ENCODE assay signal across 12 cellular contexts in genomic region chr2:26854283-26854827, GRCh38. TPM values are rescaled to one million over a fixed set of nuclear protein-coding genes. Genes with fewer than 3 reads are reported as not detected.
DNase-seq lines count a peak whose midpoint lies in the region; ATAC-seq and TF ChIP-seq lines count a peak whose summit lies in the region.
"Had no signal": no experiment of that assay in that cellular context is flagged by ENCODE, and none has a peak within 500 bp of the region (broad histone marks: within the 10 kb centered on the region; RNA-seq: fewer than 3 reads in every experiment).

No MANE protein-coding gene starts in this region.

- no peaks in the 10 kb centered on the region for H3K79me2 ChIP-seq in PC-3 (ENCODE audit: low read length)

- POLR2A ChIA-PET in naive thymus-derived CD8-positive, alpha-beta T cell (lab: Charles Lee), result no interaction called here
- POLR2A ChIA-PET in PC-3 (lab: Charles Lee; ENCODE audit: unreplicated experiment), result no interaction called here

- no TSS peak for BruUV-seq in PC-3 (replicated peaks; lab: Mats Ljungman, UMichigan)

- intact Hi-C loops in PC-3 (cut with micrococcal nuclease), result no loop called here

- no peaks in the 10 kb centered on the region for H3K36me3 Mint-ChIP-seq in naive thymus-derived CD8-positive, alpha-beta T cell
- H3K36me3 Mint-ChIP-seq in endothelial cell (ENCODE audit: low read depth, unreplicated experiment), result no peaks in the 10 kb centered on the region
- no peaks in the 10 kb centered on the region for H3K36me3 Mint-ChIP-seq in activated naive CD8-positive, alpha-beta T cell treated with anti-CD3 and anti-CD28 coated beads for 36 hours
- H3K36me3 Mint-ChIP-seq: CD4-positive, CD25-positive, alpha-beta regulatory T cell had no signal

- no peak for DNase-seq in stimulated activated naive CD8-positive, alpha-beta T cell treated with anti-CD3 and anti-CD28 coated beads, Interleukin-15, amount 100 ng/mL, for 72 hours
- no peak for DNase-seq in stimulated activated naive CD8-positive, alpha-beta T cell treated with anti-CD3 and anti-CD28 coated beads, Interleukin-15, Interleukin-2, amounts not matched to agents 100 U/mL and 50 U/mL, for 24 hours
- peak; percentile 39 for DNase-seq in cerebellum (ENCODE audit: low spot score)
- peak in 1 of 10 donors; percentile 20 for DNase-seq in naive thymus-derived CD8-positive, alpha-beta T cell
- no peak for DNase-seq in endothelial cell (ENCODE audit: low spot score)
- no peak for DNase-seq in activated naive CD8-positive, alpha-beta T cell treated with anti-CD3 and anti-CD28 coated beads for 36 hours
- no peak for DNase-seq in PC-3
- DNase-seq: CD4-positive, CD25-positive, alpha-beta regulatory T cell; DMS79; H7 had no signal

- H3K9me3 ChIP-seq in PC-3 (ENCODE audit: low read length), result no peaks in the 10 kb centered on the region
- H3K9me3 ChIP-seq: BLaER1 treated with 17β-estradiol and CSF1 and Interleukin-3, amounts not matched to agents 10 nM and 100 nM had no signal

- H3K27me3 Mint-ChIP-seq in stimulated activated naive CD8-positive, alpha-beta T cell treated with anti-CD3 and anti-CD28 coated beads, Interleukin-15, amount 100 ng/mL, for 72 hours, result peaks cover 58% of the 10 kb centered on the region
- H3K27me3 Mint-ChIP-seq in naive thymus-derived CD8-positive, alpha-beta T cell, result peaks cover 19 to 43% (median 32%) of the 10 kb centered on the region in 5 donors
- H3K27me3 Mint-ChIP-seq in endothelial cell (ENCODE audit: unreplicated experiment), result peaks cover 1% of the 10 kb centered on the region
- H3K27me3 Mint-ChIP-seq in activated naive CD8-positive, alpha-beta T cell treated with anti-CD3 and anti-CD28 coated beads for 36 hours, result peaks cover 32% of the 10 kb centered on the region

- peak; percentile 23 for ATAC-seq in stimulated activated naive CD8-positive, alpha-beta T cell treated with anti-CD3 and anti-CD28 coated beads, Interleukin-15, amount 100 ng/mL, for 72 hours
- no peak for ATAC-seq in stimulated activated naive CD8-positive, alpha-beta T cell treated with anti-CD3 and anti-CD28 coated beads, Interleukin-15, Interleukin-2, amounts not matched to agents 100 U/mL and 50 U/mL, for 24 hours
- peak; percentile 42 to 57 for ATAC-seq in naive thymus-derived CD8-positive, alpha-beta T cell
- no peak for ATAC-seq in PC-3
- ATAC-seq: GM23338 had no signal

- no peak overlapping the region for H3K4me2 ChIP-seq in PC-3 (ENCODE audit: low read length)
- H3K4me2 ChIP-seq: BLaER1 treated with 17β-estradiol and CSF1 and Interleukin-3, amounts not matched to agents 10 nM and 100 nM; GM23338 had no signal

- peaks cover 6% of the 10 kb centered on the region for H3K4me1 Mint-ChIP-seq in stimulated activated naive CD8-positive, alpha-beta T cell treated with anti-CD3 and anti-CD28 coated beads, Interleukin-15, amount 100 ng/mL, for 72 hours
- peaks cover 0 to 9% (median 5%) of the 10 kb centered on the region in 4 donors for H3K4me1 Mint-ChIP-seq in naive thymus-derived CD8-positive, alpha-beta T cell
- H3K4me1 Mint-ChIP-seq in endothelial cell (ENCODE audit: unreplicated experiment), result no peaks in the 10 kb centered on the region
- no peaks in the 10 kb centered on the region for H3K4me1 Mint-ChIP-seq in activated naive CD8-positive, alpha-beta T cell treated with anti-CD3 and anti-CD28 coated beads for 36 hours

- H3K9ac ChIP-seq in PC-3 (ENCODE audit: low read length), result no peak overlapping the region
- H3K9ac ChIP-seq: BLaER1 treated with 17β-estradiol and CSF1 and Interleukin-3, amounts not matched to agents 10 nM and 100 nM had no signal

- H3K27me3 ChIP-seq in PC-3 (ENCODE audit: low read length), result peaks cover 79% of the 10 kb centered on the region

- H3K9me2 ChIP-seq in PC-3 (replicated peaks; ENCODE audit: low read length), result no peaks in the 10 kb centered on the region

- no peaks in the 10 kb centered on the region for H4K20me1 ChIP-seq in PC-3 (ENCODE audit: low read length)

- TF ChIP-seq CTCF in endothelial cell (IDR thresholded peaks at IDR 0.05; ENCODE audit: unreplicated experiment), result no peak
- no peak for TF ChIP-seq CTCF in PC-3 (conservative IDR thresholded peaks at IDR 0.05; ENCODE audit: low read depth, low read length)

- no peaks in the 10 kb centered on the region for H3F3A ChIP-seq in PC-3 (ENCODE audit: low read length, unreplicated experiment)

- no peaks in the 10 kb centered on the region for H3K36me3 ChIP-seq in PC-3 (ENCODE audit: low read depth, low read length)
- H3K36me3 ChIP-seq: BLaER1 treated with 17β-estradiol and CSF1 and Interleukin-3, amounts not matched to agents 10 nM and 100 nM had no signal

- no peaks in the 10 kb centered on the region for H3K4me1 ChIP-seq in PC-3 (ENCODE audit: insufficient read depth, low read length)

- CTCF ChIA-PET in PC-3 (lab: Charles Lee), result interaction anchor here (0.6 kb wide), 1 partner anchor 11 kb away, joined by 14 read pairs; no protein-coding TSS in a partner anchor

- H3K4me3 Mint-ChIP-seq in stimulated activated naive CD8-positive, alpha-beta T cell treated with anti-CD3 and anti-CD28 coated beads, Interleukin-15, amount 100 ng/mL, for 72 hours, result no peak overlapping the region
- no peak overlapping the region for H3K4me3 Mint-ChIP-seq in naive thymus-derived CD8-positive, alpha-beta T cell
- H3K4me3 Mint-ChIP-seq in endothelial cell (ENCODE audit: unreplicated experiment), result no peak overlapping the region
- H3K4me3 Mint-ChIP-seq in activated naive CD8-positive, alpha-beta T cell treated with anti-CD3 and anti-CD28 coated beads for 36 hours, result no peak overlapping the region
- H3K4me3 Mint-ChIP-seq: CD4-positive, CD25-positive, alpha-beta regulatory T cell; GM23338 had no signal

- no peak overlapping the region for H3K27ac Mint-ChIP-seq in stimulated activated naive CD8-positive, alpha-beta T cell treated with anti-CD3 and anti-CD28 coated beads, Interleukin-15, amount 100 ng/mL, for 72 hours
- no peak overlapping the region for H3K27ac Mint-ChIP-seq in naive thymus-derived CD8-positive, alpha-beta T cell
- no peak overlapping the region for H3K27ac Mint-ChIP-seq in endothelial cell (ENCODE audit: unreplicated experiment)
- no peak overlapping the region for H3K27ac Mint-ChIP-seq in activated naive CD8-positive, alpha-beta T cell treated with anti-CD3 and anti-CD28 coated beads for 36 hours
- H3K27ac Mint-ChIP-seq: CD4-positive, CD25-positive, alpha-beta regulatory T cell; GM23338 had no signal

- H3K9me3 Mint-ChIP-seq in stimulated activated naive CD8-positive, alpha-beta T cell treated with anti-CD3 and anti-CD28 coated beads, Interleukin-15, amount 100 ng/mL, for 72 hours, result no peaks in the 10 kb centered on the region
- H3K9me3 Mint-ChIP-seq in naive thymus-derived CD8-positive, alpha-beta T cell, result no peaks in the 10 kb centered on the region
- H3K9me3 Mint-ChIP-seq in endothelial cell (ENCODE audit: unreplicated experiment), result no peaks in the 10 kb centered on the region
- H3K9me3 Mint-ChIP-seq in activated naive CD8-positive, alpha-beta T cell treated with anti-CD3 and anti-CD28 coated beads for 36 hours, result no peaks in the 10 kb centered on the region
- H3K9me3 Mint-ChIP-seq: CD4-positive, CD25-positive, alpha-beta regulatory T cell; GM23338 had no signal

- no peak overlapping the region for H2AFZ ChIP-seq in PC-3 (ENCODE audit: low read length)
- H2AFZ ChIP-seq: GM23338 had no signal

- no peak overlapping the region for H3K4me3 ChIP-seq in PC-3 (ENCODE audit: low read length)
- H3K4me3 ChIP-seq: BLaER1 treated with 17β-estradiol and CSF1 and Interleukin-3, amounts not matched to agents 10 nM and 100 nM; GM23338 had no signal

- H3K27ac ChIP-seq in PC-3 (ENCODE audit: low read length), result no peak overlapping the region
- H3K27ac ChIP-seq: BLaER1 treated with 17β-estradiol and CSF1 and Interleukin-3, amounts not matched to agents 10 nM and 100 nM had no signal

RNA-seq across cellular contexts. Expression of gene DPYSL5, which starts 6.4 kb away (rescaled TPM):
- 90.2 TPM for total RNA-seq in cerebellum
- total RNA-seq in naive thymus-derived CD8-positive, alpha-beta T cell, result not detected
- not detected for polyA plus RNA-seq in naive thymus-derived CD8-positive, alpha-beta T cell
- 0.23 TPM for total RNA-seq in endothelial cell (ENCODE audit: unreplicated experiment)
- total RNA-seq in activated naive CD8-positive, alpha-beta T cell treated with anti-CD3 and anti-CD28 coated beads for 36 hours, result not detected
- not detected in 2 replicates for total RNA-seq in PC-3 (2014; rRNA removed)
- total RNA-seq: CD4-positive, CD25-positive, alpha-beta regulatory T cell had no signal
- polyA plus RNA-seq: CD4-positive, CD25-positive, alpha-beta regulatory T cell had no signal

Comparison
In these comparisons a context has a peak if more than half of its experiments do, and no peak if none do; other contexts are left out.
1. ATAC-seq: peak in stimulated activated naive CD8-positive, alpha-beta T cell treated with anti-CD3 and anti-CD28 coated beads, Interleukin-15, amount 100 ng/mL, for 72 hours (single experiment) and naive thymus-derived CD8-positive, alpha-beta T cell (2 of 2); none in stimulated activated naive CD8-positive, alpha-beta T cell treated with anti-CD3 and anti-CD28 coated beads, Interleukin-15, Interleukin-2, amounts not matched to agents 100 U/mL and 50 U/mL, for 24 hours (single experiment) and PC-3 (single experiment).
2. RNA of gene DPYSL5, which starts 6.4 kb away (total RNA-seq): 90.2 TPM in cerebellum (single experiment); 0.23 TPM in endothelial cell (single experiment), not detected in activated naive CD8-positive, alpha-beta T cell treated with anti-CD3 and anti-CD28 coated beads for 36 hours, not detected in naive thymus-derived CD8-positive, alpha-beta T cell and not detected in PC-3; every median in the first group is over 10 times any median in the second.